Comparison of ENCODE assay signal across 9 cellular contexts in genomic region chr11:68003846-68004550, GRCh38. TPM values are rescaled to one million over a fixed set of nuclear protein-coding genes. Genes with fewer than 3 reads are reported as not detected.
DNase-seq lines count a peak whose midpoint lies in the region; TF ChIP-seq lines count a peak whose summit lies in the region.
"Had no signal": no experiment of that assay in that cellular context is flagged by ENCODE, and none has a peak within 500 bp of the region (broad histone marks: within the 10 kb centered on the region; RNA-seq: fewer than 3 reads in every experiment).

A gene with protein sequence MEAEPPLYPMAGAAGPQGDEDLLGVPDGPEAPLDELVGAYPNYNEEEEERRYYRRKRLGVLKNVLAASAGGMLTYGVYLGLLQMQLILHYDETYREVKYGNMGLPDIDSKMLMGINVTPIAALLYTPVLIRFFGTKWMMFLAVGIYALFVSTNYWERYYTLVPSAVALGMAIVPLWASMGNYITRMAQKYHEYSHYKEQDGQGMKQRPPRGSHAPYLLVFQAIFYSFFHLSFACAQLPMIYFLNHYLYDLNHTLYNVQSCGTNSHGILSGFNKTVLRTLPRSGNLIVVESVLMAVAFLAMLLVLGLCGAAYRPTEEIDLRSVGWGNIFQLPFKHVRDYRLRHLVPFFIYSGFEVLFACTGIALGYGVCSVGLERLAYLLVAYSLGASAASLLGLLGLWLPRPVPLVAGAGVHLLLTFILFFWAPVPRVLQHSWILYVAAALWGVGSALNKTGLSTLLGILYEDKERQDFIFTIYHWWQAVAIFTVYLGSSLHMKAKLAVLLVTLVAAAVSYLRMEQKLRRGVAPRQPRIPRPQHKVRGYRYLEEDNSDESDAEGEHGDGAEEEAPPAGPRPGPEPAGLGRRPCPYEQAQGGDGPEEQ (minus strand): TSS chr11:68004097. CDS start chr11:68004043, 54 bp downstream.

- H3K27ac Mint-ChIP-seq in osteocyte (ENCODE audit: unreplicated experiment), result peak within 1 kb of the TSS; percentile 70

- 21 to 36% methylated on average over 8 to 9 of the region's 64 CpGs for WGBS in thyroid gland, 2 donors

- TF ChIP-seq CTCF in osteocyte (IDR thresholded peaks at IDR 0.05) (no peak), thyroid gland (IDR thresholded peaks at IDR 0.05) (no peak)

- H3K9me3 Mint-ChIP-seq in osteocyte (ENCODE audit: unreplicated experiment), result no peaks in the 10 kb centered on the region

- H3K4me3 Mint-ChIP-seq in osteocyte (ENCODE audit: unreplicated experiment), result peak within 1 kb of the TSS; percentile 78

- intact Hi-C loops in thyroid gland (cut with DNase I), result loop anchor here (10.0 kb wide), 1 partner anchor 211 kb away; the partner anchor contains the start of gene KMT5B

- H3K4me1 Mint-ChIP-seq in osteocyte (ENCODE audit: unreplicated experiment), result peaks cover 24% of the 10 kb centered on the region

- no peaks in the 10 kb centered on the region for H3K27me3 Mint-ChIP-seq in osteocyte (ENCODE audit: unreplicated experiment)

- peak; percentile 70 to 76 for DNase-seq in AML-193 (lab: John Stamatoyannopoulos, UW)
- peak; percentile 91 for DNase-seq in HT-29 (ENCODE audit: low spot score)
- peak; percentile 79 for DNase-seq in SIG-M5 treated with dmso at 0.1 percent for 504 hours (lab: John Stamatoyannopoulos, UW; ENCODE audit: unreplicated experiment)
- DNase-seq in activated gamma-delta T cell treated with Interleukin-2 at 50 U/mL for 16 hours, result peak; percentile 76
- peak; percentile 69 for DNase-seq in germinal center (ENCODE audit: low spot score)
- peak; percentile 90 for DNase-seq in osteocyte (ENCODE audit: extremely low spot score, unreplicated experiment)
- peak; percentile 88 to 91 for DNase-seq in thyroid gland

- no peaks in the 10 kb centered on the region for H3K27me3 ChIP-seq in thyroid gland
- H3K27me3 ChIP-seq: SJCRH30 had no signal

- H3K36me3 ChIP-seq in thyroid gland, result no peaks in the 10 kb centered on the region
- H3K36me3 ChIP-seq: SJCRH30 had no signal

- TF ChIP-seq POLR2A in GM19099 (IDR thresholded peaks at IDR 0.05; ENCODE audit: extremely low read depth, insufficient read length, low read depth) (peak; percentile 88), thyroid gland (IDR thresholded peaks at IDR 0.05) (peak in 1 of 2 donors; percentile 76)

- H3K27ac ChIP-seq in thyroid gland, result peak within 1 kb of the TSS in 1 of 3 donors; percentile 37
- H3K27ac ChIP-seq: SJCRH30 had no signal

- H3K9me3 ChIP-seq in thyroid gland, result no peaks in the 10 kb centered on the region
- H3K9me3 ChIP-seq: SJCRH30 had no signal

- no peaks in the 10 kb centered on the region for H3K36me3 Mint-ChIP-seq in osteocyte (ENCODE audit: unreplicated experiment)

- peak within 1 kb of the TSS in 2 of 3 donors; percentile 66 to 69 for H3K4me3 ChIP-seq in thyroid gland (replicated peaks in 1 of 3)
- H3K4me3 ChIP-seq: SJCRH30 had no signal

- peaks cover 4 to 5% of the 10 kb centered on the region in 2 donors for H3K4me1 ChIP-seq in thyroid gland

RNA-seq across cellular contexts. Expression of the gene that starts here (rescaled TPM):
- total RNA-seq in HT-29 (2014; rRNA removed; shearing (Covaris generic)), result 164 and 197 TPM in 2 replicates
- total RNA-seq in osteocyte, result 26.0 and 29.3 TPM in 2 replicates
- 10 to 100 TPM; 25.7 to 49.2 (median 36.3) TPM for total RNA-seq in thyroid gland
- total RNA-seq: SJCRH30 had no signal
